ENCODE assay signal across 10 cellular contexts in genomic region chr14:96104469-96105057, GRCh38.
DNase-seq lines count a peak whose midpoint lies in the region; FAIRE-seq and TF ChIP-seq lines count a peak whose summit lies in the region.
"Had no signal": no experiment of that assay in that cellular context is flagged by ENCODE, and none has a peak within 500 bp of the region (broad histone marks: within the 10 kb centered on the region; RNA-seq: fewer than 3 reads in every experiment).

No MANE protein-coding gene starts in this region.

- no peaks in the 10 kb centered on the region for H3K27me3 ChIP-seq in neural progenitor cell

- H3K79me2 ChIP-seq in neural progenitor cell (ENCODE audit: low read depth), result no peaks in the 10 kb centered on the region

- H3K4me3 ChIP-seq in kidney (ENCODE audit: low read length in 2 of 2) (no peak overlapping the region), urinary bladder (ENCODE audit: low read depth, low read length) (no peak overlapping the region), neural progenitor cell (no peak overlapping the region)

- WGBS in urinary bladder, result 20% methylated on average over 19 of the region's 19 CpGs

- H3K27ac Mint-ChIP-seq in activated naive CD8-positive, alpha-beta T cell treated with anti-CD3 and anti-CD28 coated beads for 36 hours, result no peak overlapping the region
- no peak overlapping the region for H3K27ac Mint-ChIP-seq in immature natural killer cell
- H3K27ac Mint-ChIP-seq in neural progenitor cell, result no peak overlapping the region
- H3K27ac Mint-ChIP-seq: activated T-helper 2 cell treated with anti-CD3 and anti-CD28 coated beads, Interferon-gamma antibody, Interleukin-2, Interleukin-4, amounts not matched to agents 10 μg/mL and 5 μg/mL and 100 μg/mL, durations not matched to agents 14 hours and 24 hours and 36 hours; B cell had no signal

- intact Hi-C loops in kidney (cut with DNase I), result no loop called here

- peaks cover 2% of the 10 kb centered on the region for H3K4me1 Mint-ChIP-seq in activated naive CD8-positive, alpha-beta T cell treated with anti-CD3 and anti-CD28 coated beads for 36 hours
- H3K4me1 Mint-ChIP-seq in immature natural killer cell, result no peaks in the 10 kb centered on the region
- peaks cover 9% of the 10 kb centered on the region for H3K4me1 Mint-ChIP-seq in neural progenitor cell
- H3K4me1 Mint-ChIP-seq: B cell had no signal

- peaks cover 3% of the 10 kb centered on the region for H3K27me3 Mint-ChIP-seq in activated naive CD8-positive, alpha-beta T cell treated with anti-CD3 and anti-CD28 coated beads for 36 hours
- H3K27me3 Mint-ChIP-seq in immature natural killer cell (ENCODE audit: low read depth in 3 of 3) (peaks cover 0 to 11% (median 2%) of the 10 kb centered on the region in 3 donors), neural progenitor cell (ENCODE audit: insufficient read depth, low read depth) (peaks cover 13% of the 10 kb centered on the region)

- H3K9ac ChIP-seq in kidney (ENCODE audit: low read length in 2 of 2) (peak overlapping the region in 1 of 2 donors; percentile 19), neural progenitor cell (no peak overlapping the region)

- H2AFZ ChIP-seq in neural progenitor cell (replicated peaks), result no peak overlapping the region

- H3K36me3 Mint-ChIP-seq in activated naive CD8-positive, alpha-beta T cell treated with anti-CD3 and anti-CD28 coated beads for 36 hours, result no peaks in the 10 kb centered on the region
- H3K36me3 Mint-ChIP-seq in immature natural killer cell, result no peaks in the 10 kb centered on the region
- H3K36me3 Mint-ChIP-seq in neural progenitor cell, result no peaks in the 10 kb centered on the region

- no peak for FAIRE-seq in kidney (lab: Jason Lieb, UNC)

- H3K4me1 ChIP-seq in kidney (ENCODE audit: control insufficient read depth in 1 of 2, insufficient read depth in 1 of 2, low read depth in 1 of 2, low read length in 2 of 2) (peaks cover 7 to 9% of the 10 kb centered on the region in 2 donors), urinary bladder (ENCODE audit: insufficient read depth) (no peaks in the 10 kb centered on the region), neural progenitor cell (no peaks in the 10 kb centered on the region)

- no peaks in the 10 kb centered on the region for H3K9me3 Mint-ChIP-seq in activated naive CD8-positive, alpha-beta T cell treated with anti-CD3 and anti-CD28 coated beads for 36 hours
- H3K9me3 Mint-ChIP-seq in immature natural killer cell, result no peaks in the 10 kb centered on the region
- H3K9me3 Mint-ChIP-seq in neural progenitor cell, result no peaks in the 10 kb centered on the region
- H3K9me3 Mint-ChIP-seq: activated T-helper 2 cell treated with anti-CD3 and anti-CD28 coated beads, Interferon-gamma antibody, Interleukin-2, Interleukin-4, amounts not matched to agents 10 μg/mL and 5 μg/mL and 100 μg/mL, durations not matched to agents 14 hours and 24 hours and 36 hours had no signal

- H3K9me3 ChIP-seq in kidney (ENCODE audit: control insufficient read depth in 1 of 2, low read length in 2 of 2) (no peaks in the 10 kb centered on the region), neural progenitor cell (ENCODE audit: low read depth) (no peaks in the 10 kb centered on the region)

- H3K27ac ChIP-seq in kidney (ENCODE audit: low read depth in 2 of 2, low read length in 2 of 2) (peak overlapping the region; percentile 63 to 70), urinary bladder (ENCODE audit: low read depth) (peak overlapping the region; percentile 75), neural progenitor cell (no peak overlapping the region)

- H3K36me3 ChIP-seq in kidney (ENCODE audit: control insufficient read depth in 1 of 2, insufficient read depth in 2 of 2, low read length in 2 of 2) (no peaks in the 10 kb centered on the region), urinary bladder (ENCODE audit: insufficient read depth) (no peaks in the 10 kb centered on the region), neural progenitor cell (no peaks in the 10 kb centered on the region)

- TF ChIP-seq CTCF in kidney (IDR thresholded peaks at IDR 0.05; ENCODE audit: borderline replicate concordance, extremely low read depth, insufficient read depth) (no peak), neural progenitor cell (IDR thresholded peaks at IDR 0.05) (no peak)

- H3K4me2 ChIP-seq in neural progenitor cell, result no peak overlapping the region

- no peaks in the 10 kb centered on the region for H4K20me1 ChIP-seq in neural progenitor cell (ENCODE audit: low read depth)

- DNase-seq in NCI-H82 (lab: John Stamatoyannopoulos, UW) (peak; percentile 69), NCI-H82 treated with DMSO at 0.1 percent for 48 hours (lab: John Stamatoyannopoulos, UW; ENCODE audit: unreplicated experiment) (no peak), amniotic stem cell (lab: John Stamatoyannopoulos, UW) (peak; percentile 94), kidney (peak; percentile 94), immature natural killer cell (no peak), neural progenitor cell (ENCODE audit: low spot score) (no peak)
- no peak for DNase-seq in activated naive CD8-positive, alpha-beta T cell treated with anti-CD3 and anti-CD28 coated beads for 36 hours

- H3K4me3 Mint-ChIP-seq in activated naive CD8-positive, alpha-beta T cell treated with anti-CD3 and anti-CD28 coated beads for 36 hours, result no peak overlapping the region
- no peak overlapping the region for H3K4me3 Mint-ChIP-seq in immature natural killer cell
- no peak overlapping the region for H3K4me3 Mint-ChIP-seq in neural progenitor cell
- H3K4me3 Mint-ChIP-seq: B cell had no signal

- H3F3A ChIP-seq in neural progenitor cell (ENCODE audit: low read depth), result no peaks in the 10 kb centered on the region

Comparison
In these comparisons a context has a peak if more than half of its experiments do, and no peak if none do; other contexts are left out.
1. DNase-seq: peak in NCI-H82 (single experiment), amniotic stem cell (single experiment) and kidney (single experiment); none in NCI-H82 treated with DMSO at 0.1 percent for 48 hours (single experiment), activated naive CD8-positive, alpha-beta T cell treated with anti-CD3 and anti-CD28 coated beads for 36 hours (single experiment), immature natural killer cell (0 of 3) and neural progenitor cell (single experiment).